ENCODE assay signal across 8 cellular contexts in the genomic region with DNA sequence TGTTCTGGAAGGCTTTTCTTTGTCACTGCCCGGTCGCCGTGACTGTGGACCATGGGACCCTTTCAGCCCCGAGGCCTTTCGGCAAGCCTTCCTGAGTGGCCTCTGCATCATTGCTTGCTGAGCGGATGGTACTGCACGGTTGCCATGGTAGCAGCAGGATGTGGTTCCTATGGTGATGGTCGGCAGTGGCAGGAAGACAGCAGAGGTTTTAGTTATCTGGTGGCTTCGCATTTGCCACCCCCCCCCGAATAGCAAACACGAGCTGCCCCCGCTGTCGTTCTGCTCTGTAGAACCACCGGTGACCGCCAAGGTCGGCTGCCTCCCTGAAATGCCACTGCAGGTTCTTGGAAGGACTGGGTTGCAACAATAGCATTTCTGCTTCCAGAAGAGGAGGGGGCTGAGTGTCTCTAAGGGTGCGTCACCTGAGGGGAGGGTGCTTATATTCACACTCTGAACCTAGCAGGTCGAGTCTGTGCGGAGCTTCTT.
DNase-seq lines count a peak whose midpoint lies in the region; ATAC-seq and TF ChIP-seq lines count a peak whose summit lies in the region.

No MANE protein-coding gene starts in this region.

- peaks cover 64 to 68% of the 10 kb centered on the region in 2 donors for H3K4me1 Mint-ChIP-seq in natural killer cell treated with Interleukin-12 subunit alpha and Interleukin-12 subunit beta and Interleukin-15 and Interleukin-18, amount 100 ng/mL, for 72 hours (ENCODE audit: low read depth in 2 of 2)
- H3K4me1 Mint-ChIP-seq in HFFc6 (ENCODE audit: low read depth) = peaks cover 75% of the 10 kb centered on the region

- H3K4me3 ChIP-seq in upper lobe of right lung = no peak overlapping the region

- H3K4me3 Mint-ChIP-seq in natural killer cell treated with Interleukin-12 subunit alpha and Interleukin-12 subunit beta and Interleukin-15 and Interleukin-18, amount 100 ng/mL, for 72 hours = peak overlapping the region; percentile 79
- no peak overlapping the region for H3K4me3 Mint-ChIP-seq in HFFc6

- peaks cover 27% of the 10 kb centered on the region for H3K4me1 ChIP-seq in upper lobe of right lung

- H3K27ac Mint-ChIP-seq in natural killer cell treated with Interleukin-12 subunit alpha and Interleukin-12 subunit beta and Interleukin-15 and Interleukin-18, amount 100 ng/mL, for 72 hours = peak overlapping the region; percentile 91 to 92
- no peak overlapping the region for H3K27ac Mint-ChIP-seq in HFFc6

- DNase-seq in NK-92 (lab: John Stamatoyannopoulos, UW; ENCODE audit: unreplicated experiment) (peak; percentile 30), upper lobe of right lung (peak; percentile 61), HFFc6 (no peak), NCI-H1048 (lab: John Stamatoyannopoulos, UW) (no peak), erythroblast (lab: John Stamatoyannopoulos, UW) (no peak)
- DNase-seq in activated T-helper 9 cell treated with anti-CD3 and anti-CD28 coated beads, Interleukin-2, amount 50 U/mL, for 16 hours (ENCODE audit: low read depth) = peak; percentile 52
- DNase-seq in natural killer cell treated with Interleukin-12 subunit alpha and Interleukin-12 subunit beta and Interleukin-15 and Interleukin-18, amount 100 ng/mL, for 72 hours (ENCODE audit: low spot score) = peak; percentile 91

- ATAC-seq in GM19351 (IDR thresholded peaks at IDR 0.05; ENCODE audit: unreplicated experiment) (peak; percentile 72), upper lobe of right lung (peak; percentile 29)
- ATAC-seq in natural killer cell treated with Interleukin-12 subunit alpha and Interleukin-12 subunit beta and Interleukin-15 and Interleukin-18, amount 100 ng/mL, for 72 hours = peak; percentile 86 to 87

- no peak overlapping the region for H3K27ac ChIP-seq in upper lobe of right lung

- H3K27me3 Mint-ChIP-seq in natural killer cell treated with Interleukin-12 subunit alpha and Interleukin-12 subunit beta and Interleukin-15 and Interleukin-18, amount 100 ng/mL, for 72 hours = no peaks in the 10 kb centered on the region
- H3K27me3 Mint-ChIP-seq in HFFc6 (ENCODE audit: insufficient read depth) = no peaks in the 10 kb centered on the region

- no peaks in the 10 kb centered on the region for H3K9me3 Mint-ChIP-seq in natural killer cell treated with Interleukin-12 subunit alpha and Interleukin-12 subunit beta and Interleukin-15 and Interleukin-18, amount 100 ng/mL, for 72 hours
- no peaks in the 10 kb centered on the region for H3K9me3 Mint-ChIP-seq in HFFc6

- H3K36me3 Mint-ChIP-seq in natural killer cell treated with Interleukin-12 subunit alpha and Interleukin-12 subunit beta and Interleukin-15 and Interleukin-18, amount 100 ng/mL, for 72 hours = no peaks in the 10 kb centered on the region
- H3K36me3 Mint-ChIP-seq in HFFc6 (ENCODE audit: low read depth) = peaks cover 17% of the 10 kb centered on the region

- intact Hi-C loops in upper lobe of right lung (cut with DNase I) = no loop called here

- no peaks in the 10 kb centered on the region for H3K27me3 ChIP-seq in upper lobe of right lung

- no peaks in the 10 kb centered on the region for H3K9me3 ChIP-seq in upper lobe of right lung

- TF ChIP-seq CTCF in upper lobe of right lung (IDR thresholded peaks at IDR 0.05) (no peak), HFFc6 (IDR thresholded peaks at IDR 0.05) (no peak)

- H3K36me3 ChIP-seq in upper lobe of right lung = no peaks in the 10 kb centered on the region

- no peak for TF ChIP-seq POLR2A in erythroblast (IDR thresholded peaks at IDR 0.05; ENCODE audit: low read length)

Comparison
In these comparisons a context has a peak if more than half of its experiments do, and no peak if none do; other contexts are left out.
1. ATAC-seq: peak in every context shown above with its lines; median percentile 86 in natural killer cell treated with Interleukin-12 subunit alpha and Interleukin-12 subunit beta and Interleukin-15 and Interleukin-18, amount 100 ng/mL, for 72 hours; 72 in GM19351; 29 in upper lobe of right lung.
2. DNase-seq: peak in NK-92 (single experiment), activated T-helper 9 cell treated with anti-CD3 and anti-CD28 coated beads, Interleukin-2, amount 50 U/mL, for 16 hours (single experiment), natural killer cell treated with Interleukin-12 subunit alpha and Interleukin-12 subunit beta and Interleukin-15 and Interleukin-18, amount 100 ng/mL, for 72 hours (single experiment) and upper lobe of right lung (single experiment); none in HFFc6 (single experiment), NCI-H1048 (single experiment) and erythroblast (0 of 2).